ENCODE assay signal across 24 cellular contexts in genomic region chr15:74839526-74840395, GRCh38. TPM values are rescaled to one million over a fixed set of nuclear protein-coding genes. Genes with fewer than 3 reads are reported as not detected.
A peak's percentile ranks its signal among the peaks of the same experiment; 100 is the strongest.
DNase-seq lines count a peak whose midpoint lies in the region; ATAC-seq and TF ChIP-seq lines count a peak whose summit lies in the region.
"Had no signal": no experiment of that assay in that cellular context is flagged by ENCODE, and none has a peak within 500 bp of the region (broad histone marks: within the 10 kb centered on the region; RNA-seq: fewer than 3 reads in every experiment).

No MANE protein-coding gene starts in this region.

- H3K27me3 ChIP-seq in GM06990 (replicated peaks; ENCODE audit: control insufficient read depth, insufficient read depth, low read length), result no peaks in the 10 kb centered on the region
- H3K27me3 ChIP-seq in Loucy (ENCODE audit: insufficient read depth, low read length, poor library complexity, severe bottlenecking), result no peaks in the 10 kb centered on the region
- no peaks in the 10 kb centered on the region for H3K27me3 ChIP-seq in brain microvascular endothelial cell (replicated peaks)
- H3K27me3 ChIP-seq in neural progenitor cell, result no peaks in the 10 kb centered on the region
- H3K27me3 ChIP-seq in gastroesophageal sphincter, result no peaks in the 10 kb centered on the region
- H3K27me3 ChIP-seq: body of pancreas, spleen, thyroid gland had no signal

- H3K36me3 ChIP-seq in GM06990 (ENCODE audit: control insufficient read depth, insufficient read depth, low read length) (peaks cover 19% of the 10 kb centered on the region), Loucy (ENCODE audit: insufficient read depth, low read length) (peaks cover 3% of the 10 kb centered on the region; the same call in 1 of the 2 replicates), brain microvascular endothelial cell (replicated peaks) (peaks cover 3% of the 10 kb centered on the region), neural progenitor cell (no peaks in the 10 kb centered on the region), gastroesophageal sphincter (peaks cover 0 to 66% of the 10 kb centered on the region in 2 donors)

- peak; percentile 37 for TF ChIP-seq CTCF in GM06990 (IDR thresholded peaks at IDR 0.05; ENCODE audit: insufficient read depth, low read length, poor library complexity, severe bottlenecking)
- peak; percentile 34 for TF ChIP-seq CTCF in Loucy (conservative IDR thresholded peaks at IDR 0.05; ENCODE audit: low read length)
- TF ChIP-seq CTCF in brain microvascular endothelial cell (IDR thresholded peaks at IDR 0.05; ENCODE audit: low read depth, low read length, missing control alignments), result peak; percentile 30
- peak; percentile 24 for TF ChIP-seq CTCF in neural progenitor cell (IDR thresholded peaks at IDR 0.05)
- no peak for TF ChIP-seq CTCF in progenitor cell of endocrine pancreas (IDR thresholded peaks at IDR 0.05; ENCODE audit: unreplicated experiment)
- no peak for TF ChIP-seq CTCF in gastroesophageal sphincter (IDR thresholded peaks at IDR 0.05)

- WGBS in gastroesophageal sphincter (ENCODE audit: low coverage in 1 of 2), 2 donors, result 63% methylated on average over 5 of the region's 31 CpGs; no CpG with 5 or more reads in 1 of the 2 donors

- H3F3A ChIP-seq in Loucy (ENCODE audit: low read depth) (no peaks in the 10 kb centered on the region; the same call in 1 of the 2 replicates), neural progenitor cell (ENCODE audit: low read depth) (peaks cover 22% of the 10 kb centered on the region)

- no peaks in the 10 kb centered on the region for H3K9me3 ChIP-seq in Loucy (ENCODE audit: insufficient read depth, low read depth, low read length)
- no peaks in the 10 kb centered on the region for H3K9me3 ChIP-seq in neural progenitor cell (ENCODE audit: low read depth)
- no peaks in the 10 kb centered on the region for H3K9me3 ChIP-seq in gastroesophageal sphincter
- H3K9me3 ChIP-seq: body of pancreas, spleen, thyroid gland had no signal

- no peaks in the 10 kb centered on the region for H3K9me2 ChIP-seq in Loucy (replicated peaks; ENCODE audit: low read depth, low read length)

- peaks cover 35% of the 10 kb centered on the region for H3K4me1 Mint-ChIP-seq in neural progenitor cell
- peaks cover 10% of the 10 kb centered on the region for H3K4me1 Mint-ChIP-seq in progenitor cell of endocrine pancreas (ENCODE audit: low read depth)

- ATAC-seq in GM18505 (IDR thresholded peaks at IDR 0.05; ENCODE audit: unreplicated experiment), result no peak
- ATAC-seq in gastroesophageal sphincter, result no peak
- ATAC-seq: body of pancreas had no signal

- no peak overlapping the region for H3K27ac Mint-ChIP-seq in neural progenitor cell
- no peak overlapping the region for H3K27ac Mint-ChIP-seq in progenitor cell of endocrine pancreas
- H3K27ac Mint-ChIP-seq: activated naive CD4-positive, alpha-beta T cell treated with anti-CD3 and anti-CD28 coated beads, Interleukin-2, amount 50 U/mL, for 24 hours had no signal

- no peak overlapping the region for H3K4me3 Mint-ChIP-seq in neural progenitor cell
- no peak overlapping the region for H3K4me3 Mint-ChIP-seq in progenitor cell of endocrine pancreas (ENCODE audit: low read depth)
- H3K4me3 Mint-ChIP-seq: activated naive CD4-positive, alpha-beta T cell treated with anti-CD3 and anti-CD28 coated beads, Interleukin-2, amount 50 U/mL, for 24 hours had no signal

- H3K9ac ChIP-seq in Loucy (ENCODE audit: low read depth, low read length, poor library complexity, severe bottlenecking) (peak overlapping the region; percentile 5), neural progenitor cell (no peak overlapping the region)

- no peak for TF ChIP-seq EP300 in gastroesophageal sphincter (IDR thresholded peaks at IDR 0.05)

- H3K27ac ChIP-seq in brain microvascular endothelial cell (no peak overlapping the region), neural progenitor cell (no peak overlapping the region), gastroesophageal sphincter (no peak overlapping the region)
- H3K27ac ChIP-seq: body of pancreas, spleen, thyroid gland had no signal

- peaks cover 3% of the 10 kb centered on the region for H4K20me1 ChIP-seq in Loucy (ENCODE audit: insufficient read depth, low read length, poor library complexity, severe bottlenecking)
- H4K20me1 ChIP-seq in neural progenitor cell (ENCODE audit: low read depth), result peaks cover 22% of the 10 kb centered on the region

- H3K4me2 ChIP-seq in Loucy (ENCODE audit: low read depth, low read length, poor library complexity, severe bottlenecking) (no peak overlapping the region), neural progenitor cell (no peak overlapping the region)

- peaks cover 6% of the 10 kb centered on the region for H3K36me3 Mint-ChIP-seq in neural progenitor cell
- H3K36me3 Mint-ChIP-seq in progenitor cell of endocrine pancreas (ENCODE audit: insufficient read depth), result peaks cover 2% of the 10 kb centered on the region
- H3K36me3 Mint-ChIP-seq: activated naive CD4-positive, alpha-beta T cell treated with anti-CD3 and anti-CD28 coated beads, Interleukin-2, amount 50 U/mL, for 24 hours had no signal

- peaks cover 21% of the 10 kb centered on the region for H3K79me2 ChIP-seq in Loucy (ENCODE audit: insufficient read depth, low read length)
- no peaks in the 10 kb centered on the region for H3K79me2 ChIP-seq in neural progenitor cell (ENCODE audit: low read depth)

- H2AFZ ChIP-seq in Loucy (ENCODE audit: low read length) (no peak overlapping the region), neural progenitor cell (replicated peaks) (no peak overlapping the region)

- DNase-seq in GM06990 (ENCODE audit: extremely low read depth, insufficient read length) (no peak), brain microvascular endothelial cell (no peak), neural progenitor cell (ENCODE audit: low spot score) (no peak), progenitor cell of endocrine pancreas (ENCODE audit: low spot score, unreplicated experiment) (no peak), NCI-H1694 treated with DMSO at 0.1 percent for 48 hours (lab: John Stamatoyannopoulos, UW) (no peak)
- DNase-seq: activated CD4-positive, alpha-beta T cell treated with anti-CD3 and anti-CD28 coated beads, Interleukin-2, amount 50 U/mL, for 4 hours; activated T-cell treated with anti-CD3 and anti-CD28 coated beads for 4 hours; body of pancreas; erythroblast; NCI-H1048; NCI-H748 treated with DMSO at 0.1 percent for 48 hours; posterior cingulate gyrus; RPMI8226; spleen; SW 1271; thyroid gland had no signal

- TF ChIP-seq POLR2A in GM18505 (IDR thresholded peaks at IDR 0.05; ENCODE audit: borderline replicate concordance, extremely low read depth, insufficient read depth, insufficient read length) (no peak), gastroesophageal sphincter (IDR thresholded peaks at IDR 0.05) (no peak)

- no peaks in the 10 kb centered on the region for H3K9me3 Mint-ChIP-seq in neural progenitor cell
- no peaks in the 10 kb centered on the region for H3K9me3 Mint-ChIP-seq in progenitor cell of endocrine pancreas (ENCODE audit: low read depth)
- H3K9me3 Mint-ChIP-seq: activated naive CD4-positive, alpha-beta T cell treated with anti-CD3 and anti-CD28 coated beads, Interleukin-2, amount 50 U/mL, for 24 hours; IgD-negative memory B cell had no signal

- in situ Hi-C loops in brain microvascular endothelial cell (cut with HindIII; ENCODE audit: low pct_ligation_motif_present, low sequenced_read_pairs), result no loop called here

- H3K27me3 Mint-ChIP-seq in neural progenitor cell (ENCODE audit: insufficient read depth, low read depth) (peaks cover 7% of the 10 kb centered on the region), progenitor cell of endocrine pancreas (no peaks in the 10 kb centered on the region)
- H3K27me3 Mint-ChIP-seq: activated naive CD4-positive, alpha-beta T cell treated with anti-CD3 and anti-CD28 coated beads, Interleukin-2, amount 50 U/mL, for 24 hours; IgD-negative memory B cell had no signal

- H3K4me3 ChIP-seq in GM06990 (replicated peaks; ENCODE audit: low read depth, low read length), result no peak overlapping the region
- H3K4me3 ChIP-seq in Loucy (ENCODE audit: low read length, poor library complexity, severe bottlenecking), result no peak overlapping the region
- H3K4me3 ChIP-seq in brain microvascular endothelial cell (ENCODE audit: low read depth, low read length), result no peak overlapping the region
- no peak overlapping the region for H3K4me3 ChIP-seq in neural progenitor cell
- no peak overlapping the region for H3K4me3 ChIP-seq in gastroesophageal sphincter
- H3K4me3 ChIP-seq: body of pancreas, lung, spleen, thyroid gland had no signal

- H3K4me1 ChIP-seq in Loucy (ENCODE audit: insufficient read depth, low read length, poor library complexity, severe bottlenecking) (peaks cover 30% of the 10 kb centered on the region), neural progenitor cell (peaks cover 16% of the 10 kb centered on the region), gastroesophageal sphincter (peaks cover 0 to 35% (median 21%) of the 10 kb centered on the region in 3 donors)

RNA-seq across cellular contexts. Expression of gene ULK3, which starts 3.2 kb away (rescaled TPM):
- total RNA-seq in neural progenitor cell (ENCODE audit: low replicate concordance) (22.7 and 37.4 TPM in 2 replicates), progenitor cell of endocrine pancreas (37.3 and 39.8 TPM in 2 replicates), gastroesophageal sphincter (10 to 100 TPM; 26.4 to 51.8 (median 32.7) TPM)

RNA-seq across cellular contexts. Expression of gene CPLX3, which starts 13.3 kb away (rescaled TPM):
- not detected in 2 replicates for total RNA-seq in neural progenitor cell (ENCODE audit: low replicate concordance)
- not detected in 2 replicates for total RNA-seq in progenitor cell of endocrine pancreas
- not detected for total RNA-seq in gastroesophageal sphincter
- total RNA-seq: body of pancreas, dermis microvascular lymphatic vessel endothelial cell, glomerular endothelial cell, lung, thyroid gland had no signal

RNA-seq across cellular contexts. Expression of gene LMAN1L, which starts 27.1 kb away (rescaled TPM):
- total RNA-seq in neural progenitor cell (ENCODE audit: low replicate concordance), result not detected in 2 replicates
- total RNA-seq in progenitor cell of endocrine pancreas, result not detected in 2 replicates
- total RNA-seq in gastroesophageal sphincter, result under 1 TPM in 1 of 4 donors, not detected in 3; 0.27 TPM
- total RNA-seq: body of pancreas, dermis microvascular lymphatic vessel endothelial cell had no signal

RNA-seq across cellular contexts. Expression of gene SCAMP2, which starts 33.4 kb away (rescaled TPM):
- total RNA-seq in neural progenitor cell (ENCODE audit: low replicate concordance), result 19.4 and 44.5 TPM in 2 replicates
- total RNA-seq in progenitor cell of endocrine pancreas, result 60.0 and 63.0 TPM in 2 replicates
- total RNA-seq in gastroesophageal sphincter, result 100 to 1,000 TPM in 1 of 4 donors, 10 to 100 TPM in 3; 45.6 to 111 (median 72.1) TPM

RNA-seq across cellular contexts. Expression of gene MPI, which starts 50.1 kb away (rescaled TPM):
- total RNA-seq in neural progenitor cell (ENCODE audit: low replicate concordance) (77.7 and 106 TPM in 2 replicates), progenitor cell of endocrine pancreas (36.4 and 39.6 TPM in 2 replicates), gastroesophageal sphincter (10 to 100 TPM; 36.5 to 58.8 (median 42.5) TPM)

Comparison
In these comparisons a context has a peak if more than half of its experiments do, and no peak if none do; other contexts are left out.
1. CTCF ChIP-seq: peak in GM06990 (single experiment), Loucy (single experiment), brain microvascular endothelial cell (single experiment) and neural progenitor cell (single experiment); none in progenitor cell of endocrine pancreas (single experiment) and gastroesophageal sphincter (0 of 4).